21 cellular contexts compared by ENCODE assay signal in the genomic region with DNA sequence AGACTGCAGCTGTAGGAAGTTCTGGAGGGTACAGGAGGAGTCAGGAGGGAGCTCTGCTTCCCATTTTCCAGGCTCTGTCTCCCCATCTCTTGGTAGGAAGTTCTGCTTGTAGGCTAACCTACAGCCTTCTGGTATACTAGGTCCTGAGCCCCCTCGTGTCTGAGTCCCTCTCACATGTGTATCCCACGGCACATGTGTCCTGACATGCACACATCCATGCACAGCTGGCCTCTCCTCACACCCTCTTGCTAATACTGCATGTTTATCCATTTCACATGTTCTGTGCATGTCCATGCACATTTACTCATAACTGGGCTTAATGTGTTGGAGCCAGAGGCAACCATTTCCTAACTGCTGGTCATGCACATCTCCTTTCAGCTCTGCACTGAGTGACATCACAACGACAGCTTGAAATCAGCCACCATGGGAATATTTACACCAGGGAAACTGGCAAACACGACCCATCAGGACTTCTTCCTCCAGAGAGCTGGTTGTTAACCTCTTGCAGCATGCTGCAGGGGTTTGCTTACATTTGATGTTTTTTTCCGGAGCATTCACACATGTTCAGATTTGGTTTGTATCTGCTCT. TPM values are rescaled to one million over a fixed set of nuclear protein-coding genes. Genes with fewer than 3 reads are reported as not detected.
DNase-seq lines count a peak whose midpoint lies in the region; ATAC-seq, FAIRE-seq and TF ChIP-seq lines count a peak whose summit lies in the region.
"Had no signal": no experiment of that assay in that cellular context is flagged by ENCODE, and none has a peak within 500 bp of the region (broad histone marks: within the 10 kb centered on the region; RNA-seq: fewer than 3 reads in every experiment).

No MANE protein-coding gene starts in this region.

- RAD21 ChIA-PET in GM12878 (lab: Charles Lee; ENCODE audit: unreplicated experiment) = interaction anchor here (1.0 to 3.3 kb wide), 5 partner anchors 39 to 75 kb away, joined by 3 to 11 read pairs (median 4); a partner anchor contains a TSS

- no peak for TF ChIP-seq CTCF in GM12878 (IDR thresholded peaks at IDR 0.05 in 2 of 3, conservative IDR thresholded peaks at IDR 0.05 in 1 of 3; ENCODE audit: control insufficient read depth in 2 of 3, extremely low read depth in 1 of 3, insufficient read depth in 1 of 3, low read depth in 3 of 3, low read length in 3 of 3)
- TF ChIP-seq CTCF in gastrocnemius medialis (IDR thresholded peaks at IDR 0.05 in 4 of 5, conservative IDR thresholded peaks at IDR 0.05 in 1 of 5) = no peak
- TF ChIP-seq CTCF in ascending aorta (IDR thresholded peaks at IDR 0.05) = no peak

- POLR2A ChIA-PET in GM12878 (lab: Charles Lee) = interaction anchor here (0.5 to 2.8 kb wide), 2 partner anchors 8 to 45 kb away, joined by 3 to 11 read pairs; no protein-coding TSS in a partner anchor

- H3K4me2 ChIP-seq in BLaER1 treated with 17β-estradiol and CSF1 and Interleukin-3, amounts not matched to agents 10 nM and 100 nM = peak overlapping the region; percentile 47 to 99 (median 63)
- peak overlapping the region; percentile 51; the same call in 1 of the 2 replicates for H3K4me2 ChIP-seq in GM12878 (ENCODE audit: control insufficient read depth, insufficient read depth)

- H3K79me2 ChIP-seq in GM12878 (ENCODE audit: control insufficient read depth, insufficient read depth, low read length) = no peaks in the 10 kb centered on the region

- intact Hi-C loops in GM12878 (cut with micrococcal nuclease; ENCODE audit: unreplicated experiment) = no loop called here
- intact Hi-C loops in posterior vena cava (cut with DNase I) = loop anchor here in 1 of 2 donors (1.0 kb wide), 1 partner anchor 35 kb away; no protein-coding TSS in a partner anchor
- intact Hi-C loops in gastrocnemius medialis (cut with DNase I; ENCODE audit: low total_unique reads) = no loop called here
- intact Hi-C loops in ascending aorta (cut with DNase I) = no loop called here

- no peaks in the 10 kb centered on the region; a peak in 1 of 22 replicates for H3K27me3 ChIP-seq in BLaER1 treated with 17β-estradiol and CSF1 and Interleukin-3, amounts not matched to agents 10 nM and 100 nM
- H3K27me3 ChIP-seq in GM12878 (replicated peaks in 1 of 2; ENCODE audit: control insufficient read depth in 2 of 2, insufficient read depth in 2 of 2, low read length in 1 of 2) (no peaks in the 10 kb centered on the region), gastrocnemius medialis (peaks cover 0 to 4% (median 4%) of the 10 kb centered on the region in 3 donors), ascending aorta (no peaks in the 10 kb centered on the region)
- H3K27me3 ChIP-seq: SJCRH30 had no signal

- H3K27ac ChIP-seq in BLaER1 treated with 17β-estradiol and CSF1 and Interleukin-3, amounts not matched to agents 10 nM and 100 nM = no peak overlapping the region
- H3K27ac ChIP-seq in GM12878 (ENCODE audit: control insufficient read depth, insufficient read depth) (no peak overlapping the region), gastrocnemius medialis (no peak overlapping the region), ascending aorta (no peak overlapping the region)
- H3K27ac ChIP-seq: SJCRH30 had no signal

- in situ Hi-C loops in GM12878 (cut with MboI) = no loop called here
- in situ Hi-C loops in gastrocnemius medialis (cut with MboI; ENCODE audit: low sequenced_read_pairs in 4 of 4) = no loop called here

- peaks cover 0 to 41% (median 0%) of the 10 kb centered on the region in 11 experiments; a peak in 4 of 22 replicates for H3K36me3 ChIP-seq in BLaER1 treated with 17β-estradiol and CSF1 and Interleukin-3, amounts not matched to agents 10 nM and 100 nM
- H3K36me3 ChIP-seq in GM12878 (ENCODE audit: control insufficient read depth in 2 of 2, insufficient read depth in 2 of 2, low read length in 1 of 2) = no peaks in the 10 kb centered on the region
- H3K36me3 ChIP-seq in gastrocnemius medialis = no peaks in the 10 kb centered on the region
- H3K36me3 ChIP-seq in ascending aorta = no peaks in the 10 kb centered on the region
- H3K36me3 ChIP-seq: SJCRH30 had no signal

- peak; percentile 89 for FAIRE-seq in GM12891 (lab: Jason Lieb, UNC)
- FAIRE-seq in GM12878 (lab: Jason Lieb, UNC) = peak; percentile 80
- FAIRE-seq: H1, RCC 7860 had no signal

- SMC1A ChIA-PET in GM12878 (lab: Charles Lee; ENCODE audit: uncharacterized antibody, unreplicated experiment) = interaction anchor here (0.6 to 2.0 kb wide), 5 partner anchors 41 to 75 kb away, joined by 3 to 6 read pairs (median 4); no protein-coding TSS in a partner anchor

- no peak for TF ChIP-seq POLR2A in GM12891 (IDR thresholded peaks at IDR 0.05; ENCODE audit: low read depth, low read length)
- no peak for TF ChIP-seq POLR2A in GM12878 (IDR thresholded peaks at IDR 0.05; ENCODE audit: low read depth, low read length)
- no peak for TF ChIP-seq POLR2A in gastrocnemius medialis (IDR thresholded peaks at IDR 0.05)

- no peak for TF ChIP-seq RAD21 in GM12878 (IDR thresholded peaks at IDR 0.05; ENCODE audit: insufficient read depth, low read depth, low read length)

- H2AFZ ChIP-seq in GM12878 (ENCODE audit: control insufficient read depth, low read depth, low read length) = no peak overlapping the region

- ATAC-seq in GM12878 (peak; percentile 30; the same call in 2 of the 3 replicates), gastrocnemius medialis (no peak)
- ATAC-seq: HCT116 had no signal

- H3K4me1 ChIP-seq in BLaER1 treated with 17β-estradiol and CSF1 and Interleukin-3, amounts not matched to agents 10 nM and 100 nM = peaks cover 38 to 96% (median 53%) of the 10 kb centered on the region in 10 experiments
- H3K4me1 ChIP-seq in GM12878 (ENCODE audit: control insufficient read depth, insufficient read depth, low read length) (peaks cover 30% of the 10 kb centered on the region), gastrocnemius medialis (no peaks in the 10 kb centered on the region), ascending aorta (no peaks in the 10 kb centered on the region)
- H3K4me1 ChIP-seq: SJCRH30 had no signal

- no TSS peak for BruUV-seq in GM12878 (replicated peaks; lab: Mats Ljungman, UMichigan)

- H4K20me1 ChIP-seq in BLaER1 treated with 17β-estradiol and CSF1 and Interleukin-3, amounts not matched to agents 10 nM and 100 nM = no peaks in the 10 kb centered on the region; a peak in 1 of 22 replicates
- no peaks in the 10 kb centered on the region for H4K20me1 ChIP-seq in GM12878 (ENCODE audit: control insufficient read depth, insufficient read depth)

- 49% methylated on average over 5 of the region's 5 CpGs for WGBS in GM12878 (ENCODE audit: insufficient coverage, insufficient replicate concordance, low lambda C conversion rate, missing lambda C conversion rate)

- CTCF ChIA-PET in GM12878 (lab: Yijun Ruan, JAX) = interaction anchor here (1.2 to 2.2 kb wide), 2 partner anchors 64 to 176 kb away, joined by 3 to 6 read pairs; a partner anchor contains a TSS

- peaks cover 0 to 6% (median 0%) of the 10 kb centered on the region in 11 experiments; a peak in 4 of 22 replicates for H3K9me3 ChIP-seq in BLaER1 treated with 17β-estradiol and CSF1 and Interleukin-3, amounts not matched to agents 10 nM and 100 nM (replicated peaks in 1 of 11)
- H3K9me3 ChIP-seq in GM12878 (replicated peaks; ENCODE audit: control insufficient read depth, insufficient read depth, low read length) (no peaks in the 10 kb centered on the region), gastrocnemius medialis (no peaks in the 10 kb centered on the region), ascending aorta (no peaks in the 10 kb centered on the region)
- H3K9me3 ChIP-seq: SJCRH30 had no signal

- no peak for DNase-seq in GM12891 (ENCODE audit: insufficient read length, low spot score)
- DNase-seq in GM12878 (ENCODE audit: low read depth, low spot score) = no peak
- peak; percentile 64 for DNase-seq in posterior vena cava (ENCODE audit: low spot score)
- no peak for DNase-seq in activated naive CD4-positive, alpha-beta T cell treated with Interleukin-2 at 50 U/mL for 16 hours
- DNase-seq in globus pallidus (ENCODE audit: low spot score) = no peak
- DNase-seq in gastrocnemius medialis = no peak
- no peak for DNase-seq in ascending aorta (ENCODE audit: low spot score in 2 of 2)
- DNase-seq: C1 segment of cervical spinal cord; Calu3; CD8-positive, alpha-beta memory T cell; DMS53; NCI-H187; NCI-H446; NCI-H526; OCI-M1; SJCRH30 had no signal

- no peak for TF ChIP-seq EP300 in GM12878 (IDR thresholded peaks at IDR 0.05; ENCODE audit: borderline replicate concordance in 1 of 2, control insufficient read depth in 1 of 2, low read depth in 2 of 2, low read length in 2 of 2)

- peak overlapping the region in 2 of 11 experiments; percentile 13 to 67; a peak in 2 of 22 replicates for H3K9ac ChIP-seq in BLaER1 treated with 17β-estradiol and CSF1 and Interleukin-3, amounts not matched to agents 10 nM and 100 nM
- no peak overlapping the region for H3K9ac ChIP-seq in GM12878 (ENCODE audit: control insufficient read depth, insufficient read depth, low read length)

- H3K4me3 ChIP-seq in BLaER1 treated with 17β-estradiol and CSF1 and Interleukin-3, amounts not matched to agents 10 nM and 100 nM = peak overlapping the region in 2 of 10 experiments; percentile 55 to 58; a peak in 4 of 20 replicates
- no peak overlapping the region for H3K4me3 ChIP-seq in GM12878
- H3K4me3 ChIP-seq in gastrocnemius medialis = no peak overlapping the region
- no peak overlapping the region for H3K4me3 ChIP-seq in ascending aorta
- H3K4me3 ChIP-seq: SJCRH30 had no signal

RNA-seq across cellular contexts. Expression of a gene that starts 3.0 kb away (rescaled TPM):
- 0.13 TPM for polyA plus RNA-seq in GM12891 (2012; ENCODE audit: low read depth, missing spikeins)
- total RNA-seq in GM12878 (2013; cell fraction: nucleolus; rRNA removed) = not detected in 2 replicates
- total RNA-seq in GM12878 (2014; rRNA removed) (0.05 and 0.11 TPM in 2 replicates), GM12878 (2014; rRNA removed; fragmentation: Illumina TruSeq; extraction: Trizol) (0.05 TPM in 1 of 2 replicates, not detected in the other), GM12878 (2021) (0.16 and 0.21 TPM in 2 replicates), posterior vena cava (10 to 100 TPM; 13.4 to 23.0 TPM), gastrocnemius medialis (1 to 10 TPM in 3 of 4 donors, under 1 TPM in 1; 0.56 to 1.3 (median 1.0) TPM), ascending aorta (12.6 TPM)
- not detected for polyA plus RNA-seq in GM12878 (2011; ENCODE audit: low read depth)
- polyA plus RNA-seq in GM12878 (2011; rRNA removed) (not detected in 2 replicates), GM12878 (2014; fragmentation: Illumina TruSeq; extraction: Trizol) (0.06 and 0.12 TPM in 2 replicates), GM12878 (2014; fragmentation: Nextera tagmentation; extraction: Ambion mirVana) (under 1 TPM; 0.04 to 0.10 TPM), GM12878 (2014; rRNA removed) (0.04 and 0.05 TPM in 2 replicates), GM12878 (2016; fragmentation: Nextera tagmentation; extraction: Ambion mirVana) (under 1 TPM in 1 of 2 experiments, not detected in 1; 0.08 TPM)
- not detected in 2 replicates for polyA plus RNA-seq in GM12878 (2011; cell fraction: cytosol; rRNA removed)
- not detected in 2 replicates for polyA plus RNA-seq in GM12878 (2011; cell fraction: nucleus; rRNA removed)
- polyA plus RNA-seq in GM12878 (2012) = 0.08 TPM in 1 of 2 replicates, not detected in the other
- polyA minus RNA-seq in GM12878 (2011; rRNA and poly(A)+ RNA removed) = not detected in 2 replicates
- not detected in 2 replicates for polyA minus RNA-seq in GM12878 (2011; cell fraction: cytosol; rRNA and poly(A)+ RNA removed)
- polyA minus RNA-seq in GM12878 (2011; cell fraction: nucleus; rRNA and poly(A)+ RNA removed) = not detected in 2 replicates
- total RNA-seq: Calu3, SJCRH30 had no signal
- polyA plus RNA-seq: CD8-positive, alpha-beta memory T cell; IgD-negative memory B cell had no signal

RNA-seq across cellular contexts. Expression of a gene that starts 12.4 kb away (rescaled TPM):
- polyA plus RNA-seq in GM12891 (2012; ENCODE audit: low read depth, missing spikeins) = 2.7 TPM
- not detected in 2 replicates for total RNA-seq in GM12878 (2013; cell fraction: nucleolus; rRNA removed)
- not detected in 2 replicates for total RNA-seq in GM12878 (2014; rRNA removed)
- total RNA-seq in GM12878 (2014; rRNA removed; fragmentation: Illumina TruSeq; extraction: Trizol) = not detected in 2 replicates
- not detected in 2 replicates for total RNA-seq in GM12878 (2021)
- polyA plus RNA-seq in GM12878 (2011; ENCODE audit: low read depth) = not detected
- not detected in 2 replicates for polyA plus RNA-seq in GM12878 (2011; rRNA removed)
- polyA plus RNA-seq in GM12878 (2011; cell fraction: cytosol; rRNA removed) = 0.05 and 0.09 TPM in 2 replicates
- not detected in 2 replicates for polyA plus RNA-seq in GM12878 (2011; cell fraction: nucleus; rRNA removed)
- not detected in 2 replicates for polyA plus RNA-seq in GM12878 (2012)
- polyA plus RNA-seq in GM12878 (2014; fragmentation: Illumina TruSeq; extraction: Trizol) = 0.04 TPM in 1 of 2 replicates, not detected in the other
- not detected for polyA plus RNA-seq in GM12878 (2014; fragmentation: Nextera tagmentation; extraction: Ambion mirVana)
- not detected in 2 replicates for polyA plus RNA-seq in GM12878 (2014; rRNA removed)
- not detected for polyA plus RNA-seq in GM12878 (2016; fragmentation: Nextera tagmentation; extraction: Ambion mirVana)
- polyA minus RNA-seq in GM12878 (2011; rRNA and poly(A)+ RNA removed) = not detected in 2 replicates
- not detected in 2 replicates for polyA minus RNA-seq in GM12878 (2011; cell fraction: cytosol; rRNA and poly(A)+ RNA removed)
- not detected in 2 replicates for polyA minus RNA-seq in GM12878 (2011; cell fraction: nucleus; rRNA and poly(A)+ RNA removed)
- 1 to 10 TPM; 2.2 to 6.6 TPM for total RNA-seq in posterior vena cava
- under 1 TPM in 1 of 4 donors, not detected in 3; 0.86 TPM for total RNA-seq in gastrocnemius medialis
- 1.7 TPM for total RNA-seq in ascending aorta
- total RNA-seq: Calu3; CD8-positive, alpha-beta memory T cell; SJCRH30 had no signal
- polyA plus RNA-seq: CD8-positive, alpha-beta memory T cell had no signal

RNA-seq across cellular contexts. Expression of a gene that starts 18.8 kb away (rescaled TPM):
- 0.18 TPM for polyA plus RNA-seq in GM12891 (2012; ENCODE audit: low read depth, missing spikeins)
- total RNA-seq in GM12878 (2013; cell fraction: nucleolus; rRNA removed) = not detected in 2 replicates
- total RNA-seq in GM12878 (2014; rRNA removed) (0.11 and 0.44 TPM in 2 replicates), GM12878 (2014; rRNA removed; fragmentation: Illumina TruSeq; extraction: Trizol) (0.18 and 0.32 TPM in 2 replicates), GM12878 (2021) (0.16 and 0.31 TPM in 2 replicates), posterior vena cava (under 1 TPM in 1 of 2 donors, not detected in 1; 0.38 TPM), gastrocnemius medialis (not detected), ascending aorta (not detected)
- 0.16 TPM for polyA plus RNA-seq in GM12878 (2011; ENCODE audit: low read depth)
- polyA plus RNA-seq in GM12878 (2011; rRNA removed) (not detected in 2 replicates), GM12878 (2014; fragmentation: Illumina TruSeq; extraction: Trizol) (0.12 and 0.17 TPM in 2 replicates), GM12878 (2014; fragmentation: Nextera tagmentation; extraction: Ambion mirVana) (under 1 TPM; 0.38 to 0.42 TPM), GM12878 (2014; rRNA removed) (0.37 and 0.60 TPM in 2 replicates), GM12878 (2016; fragmentation: Nextera tagmentation; extraction: Ambion mirVana) (under 1 TPM; 0.23 to 0.25 TPM)
- polyA plus RNA-seq in GM12878 (2011; cell fraction: cytosol; rRNA removed) = not detected in 2 replicates
- 0.21 and 0.28 TPM in 2 replicates for polyA plus RNA-seq in GM12878 (2011; cell fraction: nucleus; rRNA removed)
- 0.12 and 0.20 TPM in 2 replicates for polyA plus RNA-seq in GM12878 (2012)
- polyA minus RNA-seq in GM12878 (2011; rRNA and poly(A)+ RNA removed) = not detected in 2 replicates
- polyA minus RNA-seq in GM12878 (2011; cell fraction: cytosol; rRNA and poly(A)+ RNA removed) = not detected in 2 replicates
- polyA minus RNA-seq in GM12878 (2011; cell fraction: nucleus; rRNA and poly(A)+ RNA removed) = not detected in 2 replicates
- total RNA-seq: Calu3; CD8-positive, alpha-beta memory T cell; H1; SJCRH30 had no signal
- polyA plus RNA-seq: CD8-positive, alpha-beta memory T cell; H1; IgD-negative memory B cell had no signal

RNA-seq across cellular contexts. Expression of a gene that starts 42.4 kb away (rescaled TPM):
- 641 TPM for polyA plus RNA-seq in GM12891 (2012; ENCODE audit: low read depth, missing spikeins)
- total RNA-seq in GM12878 (2013; cell fraction: nucleolus; rRNA removed) = 564 and 607 TPM in 2 replicates
- total RNA-seq in GM12878 (2014; rRNA removed) (351 and 365 TPM in 2 replicates), GM12878 (2014; rRNA removed; fragmentation: Illumina TruSeq; extraction: Trizol) (218 and 223 TPM in 2 replicates), GM12878 (2021) (359 and 362 TPM in 2 replicates), posterior vena cava (under 1 TPM; 0.23 to 0.71 TPM), gastrocnemius medialis (not detected), ascending aorta (not detected)
- 318 TPM for polyA plus RNA-seq in GM12878 (2011; ENCODE audit: low read depth)
- polyA plus RNA-seq in GM12878 (2011; rRNA removed) (170 and 363 TPM in 2 replicates), GM12878 (2014; fragmentation: Illumina TruSeq; extraction: Trizol) (155 and 247 TPM in 2 replicates), GM12878 (2014; fragmentation: Nextera tagmentation; extraction: Ambion mirVana) (10 to 100 TPM; 44.0 to 53.3 TPM), GM12878 (2014; rRNA removed) (424 and 451 TPM in 2 replicates), GM12878 (2016; fragmentation: Nextera tagmentation; extraction: Ambion mirVana) (100 to 1,000 TPM; 214 to 235 TPM)
- polyA plus RNA-seq in GM12878 (2011; cell fraction: cytosol; rRNA removed) = 431 and 568 TPM in 2 replicates
- polyA plus RNA-seq in GM12878 (2011; cell fraction: nucleus; rRNA removed) = 453 and 458 TPM in 2 replicates
- 547 and 639 TPM in 2 replicates for polyA plus RNA-seq in GM12878 (2012)
- 176 and 326 TPM in 2 replicates for polyA minus RNA-seq in GM12878 (2011; rRNA and poly(A)+ RNA removed)
- polyA minus RNA-seq in GM12878 (2011; cell fraction: cytosol; rRNA and poly(A)+ RNA removed) = 118 and 125 TPM in 2 replicates
- 98.0 and 111 TPM in 2 replicates for polyA minus RNA-seq in GM12878 (2011; cell fraction: nucleus; rRNA and poly(A)+ RNA removed)
- total RNA-seq: Calu3, H1, SJCRH30 had no signal
- polyA plus RNA-seq: CD8-positive, alpha-beta memory T cell had no signal
